Comparison of ENCODE assay signal across 37 cellular contexts in genomic region chr2:241467777-241468570, GRCh38.
"Had no signal": no experiment of that assay in that cellular context is flagged by ENCODE, and none has a peak within 500 bp of the region (broad histone marks: within the 10 kb centered on the region; RNA-seq: fewer than 3 reads in every experiment).

No MANE protein-coding gene starts in this region.

- H3K27me3 ChIP-seq: ascending aorta, cardiac muscle cell had no signal

- H3K36me3 Mint-ChIP-seq: activated CD8-positive, alpha-beta memory T cell treated with anti-CD3 and anti-CD28 coated beads, Interleukin-2, amount 10 ng/mL, durations not matched to agents 7 days and 5 days; activated naive CD4-positive, alpha-beta T cell treated with anti-CD3 and anti-CD28 coated beads, Interleukin-2, amount 10 ng/mL, durations not matched to agents 7 days and 5 days; activated naive CD4-positive, alpha-beta T cell treated with anti-CD3 and anti-CD28 coated beads, Interleukin-2, amount 50 U/mL, for 24 hours; activated naive CD8-positive, alpha-beta T cell treated with anti-CD3 and anti-CD28 coated beads, Interleukin-2, amount 10 ng/mL, durations not matched to agents 7 days and 5 days had no signal

- H3K4me3 ChIP-seq: ascending aorta, cardiac muscle cell had no signal

- H3K27ac ChIP-seq: ascending aorta, cardiac muscle cell, VCaP had no signal

- ATAC-seq: activated CD4-positive, alpha-beta T cell treated with anti-CD3 and anti-CD28 coated beads for 36 hours; activated CD4-positive, CD25-positive, alpha-beta regulatory T cell treated with anti-CD3 and anti-CD28 coated beads, Interleukin-2, amount 50 U/mL, for 24 hours; activated CD8-positive, alpha-beta memory T cell treated with anti-CD3 and anti-CD28 coated beads, Interleukin-2, amount 10 ng/mL, durations not matched to agents 7 days and 5 days; activated CD8-positive, alpha-beta T cell treated with anti-CD3 and anti-CD28 coated beads, Interleukin-2, amount 10 ng/mL, durations not matched to agents 7 days and 5 days; activated naive CD8-positive, alpha-beta T cell treated with anti-CD3 and anti-CD28 coated beads, Interleukin-2, amount 50 U/mL, for 24 hours had no signal

- H3K4me1 ChIP-seq: ascending aorta had no signal

- H3K27ac Mint-ChIP-seq: activated CD4-positive, alpha-beta memory T cell treated with anti-CD3 and anti-CD28 coated beads, Interleukin-2, amount 10 ng/mL, durations not matched to agents 7 days and 5 days; activated CD4-positive, alpha-beta T cell treated with anti-CD3 and anti-CD28 coated beads for 36 hours; activated CD4-positive, alpha-beta T cell treated with anti-CD3 and anti-CD28 coated beads, Interleukin-2, amount 10 ng/mL, durations not matched to agents 7 days and 5 days; activated CD8-positive, alpha-beta memory T cell treated with anti-CD3 and anti-CD28 coated beads, Interleukin-2, amount 10 ng/mL, durations not matched to agents 7 days and 5 days; activated CD8-positive, alpha-beta T cell treated with anti-CD3 and anti-CD28 coated beads, Interleukin-2, amount 10 ng/mL, durations not matched to agents 7 days and 5 days; activated naive CD4-positive, alpha-beta T cell treated with anti-CD3 and anti-CD28 coated beads, Interleukin-2, amount 10 ng/mL, durations not matched to agents 7 days and 5 days; activated naive CD4-positive, alpha-beta T cell treated with anti-CD3 and anti-CD28 coated beads, Interleukin-2, amount 50 U/mL, for 24 hours; activated naive CD8-positive, alpha-beta T cell; activated naive CD8-positive, alpha-beta T cell treated with anti-CD3 and anti-CD28 coated beads, Interleukin-2, amount 10 ng/mL, durations not matched to agents 7 days and 5 days; activated naive CD8-positive, alpha-beta T cell treated with anti-CD3 and anti-CD28 coated beads, Interleukin-2, amount 50 U/mL, for 24 hours; activated T-cell treated with anti-CD3 and anti-CD28 coated beads, Interleukin-2, amount 50 U/mL, for 24 hours; activated T-helper 2 cell treated with anti-CD3 and anti-CD28 coated beads, Interferon-gamma antibody, Interleukin-2, Interleukin-4, amounts not matched to agents 10 μg/mL and 5 μg/mL and 100 μg/mL, durations not matched to agents 14 hours and 24 hours and 36 hours; brain; T-helper 1 cell treated with Interleukin-12 subunit alpha and Interleukin-12 subunit beta and Interleukin-4 antibody, amounts not matched to agents 30 μg/mL and 1 μg/mL, for 36 hours; T-helper 2 cell treated with Interferon-gamma antibody and Interleukin-4, amounts not matched to agents 5 μg/mL and 100 μg/mL, for 36 hours had no signal

- DNase-seq: activated CD4-positive, alpha-beta memory T cell treated with anti-CD3 and anti-CD28 coated beads, Interleukin-2, amount 10 ng/mL, durations not matched to agents 7 days and 5 days; activated CD4-positive, alpha-beta T cell treated with anti-CD3 and anti-CD28 coated beads for 1 hour; activated CD4-positive, alpha-beta T cell treated with anti-CD3 and anti-CD28 coated beads for 36 hours; activated CD4-positive, alpha-beta T cell treated with anti-CD3 and anti-CD28 coated beads for 48 hours; activated CD4-positive, alpha-beta T cell treated with anti-CD3 and anti-CD28 coated beads, Interleukin-2, amount 10 ng/mL, durations not matched to agents 7 days and 5 days; activated CD4-positive, alpha-beta T cell treated with anti-CD3 and anti-CD28 coated beads, Interleukin-2, amount 50 U/mL, for 48 hours; activated CD4-positive, CD25-positive, alpha-beta regulatory T cell; activated CD8-positive, alpha-beta memory T cell treated with anti-CD3 and anti-CD28 coated beads for 24 hours; activated CD8-positive, alpha-beta memory T cell treated with anti-CD3 and anti-CD28 coated beads, Interleukin-2, amount 10 ng/mL, durations not matched to agents 7 days and 5 days; activated CD8-positive, alpha-beta memory T cell treated with anti-CD3 and anti-CD28 coated beads, Interleukin-2, amount 50 U/mL, for 48 hours; activated CD8-positive, alpha-beta T cell treated with anti-CD3 and anti-CD28 coated beads, Interleukin-2, amount 10 ng/mL, durations not matched to agents 7 days and 5 days; activated effector memory CD4-positive, alpha-beta T cell treated with Interleukin-2 at 50 U/mL for 16 hours; activated gamma-delta T cell; activated naive CD4-positive, alpha-beta T cell treated with anti-CD3 and anti-CD28 coated beads, Interleukin-2, amount 10 ng/mL, durations not matched to agents 7 days and 5 days; activated naive CD4-positive, alpha-beta T cell treated with Interleukin-2 at 50 U/mL for 16 hours; activated naive CD8-positive, alpha-beta T cell treated with anti-CD3 and anti-CD28 coated beads, Interleukin-2, amount 10 ng/mL, durations not matched to agents 7 days and 5 days; activated naive CD8-positive, alpha-beta T cell treated with anti-CD3 and anti-CD28 coated beads, Interleukin-2, amount 50 U/mL, for 24 hours; activated T-cell treated with anti-CD3 and anti-CD28 coated beads, Interleukin-2, amount 50 U/mL, for 24 hours; activated T-cell treated with anti-CD3 and anti-CD28 coated beads, Interleukin-2, amount 50 U/mL, for 48 hours; amygdala; anterior cingulate cortex; caudate nucleus; cerebellar nuclear complex; T-helper 1 cell; T-helper 2 cell; T-helper 9 cell had no signal

- H3K9me3 Mint-ChIP-seq: activated CD4-positive, alpha-beta memory T cell treated with anti-CD3 and anti-CD28 coated beads, Interleukin-2, amount 10 ng/mL, durations not matched to agents 7 days and 5 days; activated CD4-positive, alpha-beta T cell treated with anti-CD3 and anti-CD28 coated beads, Interleukin-2, amount 10 ng/mL, durations not matched to agents 7 days and 5 days; activated naive CD4-positive, alpha-beta T cell treated with anti-CD3 and anti-CD28 coated beads, Interleukin-2, amount 10 ng/mL, durations not matched to agents 7 days and 5 days; activated naive CD4-positive, alpha-beta T cell treated with anti-CD3 and anti-CD28 coated beads, Interleukin-2, amount 50 U/mL, for 24 hours; activated naive CD8-positive, alpha-beta T cell treated with anti-CD3 and anti-CD28 coated beads, Interleukin-2, amount 10 ng/mL, durations not matched to agents 7 days and 5 days; activated naive CD8-positive, alpha-beta T cell treated with anti-CD3 and anti-CD28 coated beads, Interleukin-2, amount 50 U/mL, for 24 hours; activated T-cell treated with anti-CD3 and anti-CD28 coated beads, Interleukin-2, amount 50 U/mL, for 24 hours; activated T-helper 2 cell treated with anti-CD3 and anti-CD28 coated beads, Interferon-gamma antibody, Interleukin-2, Interleukin-4, amounts not matched to agents 10 μg/mL and 5 μg/mL and 100 μg/mL, durations not matched to agents 14 hours and 24 hours and 36 hours; central memory CD8-positive, alpha-beta T cell; T-helper 1 cell treated with Interleukin-12 subunit alpha and Interleukin-12 subunit beta and Interleukin-4 antibody, amounts not matched to agents 30 μg/mL and 1 μg/mL, for 36 hours; T-helper 2 cell treated with Interferon-gamma antibody and Interleukin-4, amounts not matched to agents 5 μg/mL and 100 μg/mL, for 36 hours had no signal

- H3K9me3 ChIP-seq: ascending aorta had no signal

- H3K36me3 ChIP-seq: cardiac muscle cell had no signal

- H3K4me3 Mint-ChIP-seq: activated CD4-positive, alpha-beta memory T cell treated with anti-CD3 and anti-CD28 coated beads, Interleukin-2, amount 10 ng/mL, durations not matched to agents 7 days and 5 days; activated CD4-positive, alpha-beta T cell treated with anti-CD3 and anti-CD28 coated beads for 36 hours; activated CD4-positive, alpha-beta T cell treated with anti-CD3 and anti-CD28 coated beads, Interleukin-2, amount 10 ng/mL, durations not matched to agents 7 days and 5 days; activated CD8-positive, alpha-beta memory T cell treated with anti-CD3 and anti-CD28 coated beads, Interleukin-2, amount 10 ng/mL, durations not matched to agents 7 days and 5 days; activated CD8-positive, alpha-beta T cell treated with anti-CD3 and anti-CD28 coated beads, Interleukin-2, amount 10 ng/mL, durations not matched to agents 7 days and 5 days; activated naive CD4-positive, alpha-beta T cell treated with anti-CD3 and anti-CD28 coated beads, Interleukin-2, amount 10 ng/mL, durations not matched to agents 7 days and 5 days; activated naive CD4-positive, alpha-beta T cell treated with anti-CD3 and anti-CD28 coated beads, Interleukin-2, amount 50 U/mL, for 24 hours; activated naive CD8-positive, alpha-beta T cell; activated naive CD8-positive, alpha-beta T cell treated with anti-CD3 and anti-CD28 coated beads, Interleukin-2, amount 10 ng/mL, durations not matched to agents 7 days and 5 days; activated naive CD8-positive, alpha-beta T cell treated with anti-CD3 and anti-CD28 coated beads, Interleukin-2, amount 50 U/mL, for 24 hours; activated T-cell treated with anti-CD3 and anti-CD28 coated beads, Interleukin-2, amount 50 U/mL, for 24 hours; brain; central memory CD8-positive, alpha-beta T cell; T-helper 1 cell treated with Interleukin-12 subunit alpha and Interleukin-12 subunit beta and Interleukin-4 antibody, amounts not matched to agents 30 μg/mL and 1 μg/mL, for 36 hours; T-helper 2 cell treated with Interferon-gamma antibody and Interleukin-4, amounts not matched to agents 5 μg/mL and 100 μg/mL, for 36 hours had no signal

- H3K4me1 Mint-ChIP-seq: activated CD4-positive, alpha-beta memory T cell treated with anti-CD3 and anti-CD28 coated beads, Interleukin-2, amount 10 ng/mL, durations not matched to agents 7 days and 5 days; activated CD4-positive, alpha-beta T cell treated with anti-CD3 and anti-CD28 coated beads for 36 hours; activated CD8-positive, alpha-beta memory T cell treated with anti-CD3 and anti-CD28 coated beads, Interleukin-2, amount 10 ng/mL, durations not matched to agents 7 days and 5 days; activated naive CD8-positive, alpha-beta T cell treated with anti-CD3 and anti-CD28 coated beads, Interleukin-2, amount 50 U/mL, for 24 hours; brain; central memory CD8-positive, alpha-beta T cell had no signal
